Comparison of ENCODE assay signal across 9 cellular contexts in the genomic region with DNA sequence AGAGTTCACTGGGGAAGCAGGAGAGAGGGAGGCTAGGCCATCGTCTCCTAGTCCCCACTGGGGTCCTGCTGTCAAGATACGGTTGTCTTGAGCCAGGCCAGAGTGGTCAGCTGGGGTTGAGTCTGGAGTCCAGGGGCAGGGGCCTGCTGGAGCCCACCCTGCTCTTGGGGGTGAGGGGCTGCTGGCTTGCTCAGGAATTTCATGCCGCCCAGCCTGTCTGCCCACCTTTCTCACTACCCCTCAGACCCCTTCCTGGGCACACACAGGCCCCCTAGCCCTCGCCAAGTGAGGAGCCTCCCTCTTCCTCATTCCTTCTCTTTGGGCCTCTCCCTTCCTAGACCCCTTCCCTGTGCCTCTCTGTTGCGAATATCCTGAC. TPM values are rescaled to one million over a fixed set of nuclear protein-coding genes. Genes with fewer than 3 reads are reported as not detected.
A peak's percentile ranks its signal among the peaks of the same experiment; 100 is the strongest.
DNase-seq lines count a peak whose midpoint lies in the region; ATAC-seq and TF ChIP-seq lines count a peak whose summit lies in the region.
"Had no signal": no experiment of that assay in that cellular context is flagged by ENCODE, and none has a peak within 500 bp of the region (broad histone marks: within the 10 kb centered on the region; RNA-seq: fewer than 3 reads in every experiment).

No MANE protein-coding gene starts in this region.

- 53 to 59% methylated on average over 5 of the region's 5 CpGs for WGBS in esophagus, 2 donors
- WGBS in sigmoid colon, 2 donors = 64 to 74% methylated on average over 5 of the region's 5 CpGs
- 49 to 56% methylated on average over 5 of the region's 5 CpGs for WGBS in lower leg skin, 2 donors

- TF ChIP-seq CTCF in GM12864 (IDR thresholded peaks at IDR 0.05; ENCODE audit: low read depth, low read length, missing control alignments) (no peak), sigmoid colon (IDR thresholded peaks at IDR 0.05) (no peak), lower leg skin (IDR thresholded peaks at IDR 0.05) (no peak)

- TF ChIP-seq EP300 in sigmoid colon (IDR thresholded peaks at IDR 0.05) = no peak

- H3K4me3 ChIP-seq in GM12864 (ENCODE audit: low read depth, low read length) (peak overlapping the region; percentile 98), SJCRH30 (peak overlapping the region; percentile 96), esophagus (ENCODE audit: low read depth in 1 of 2, low read length in 2 of 2) (peak overlapping the region; percentile 71 to 77), sigmoid colon (peak overlapping the region in 3 of 4 donors; percentile 74 to 76 (median 75)), lower leg skin (ENCODE audit: low read depth, poor library complexity, severe bottlenecking) (no peak overlapping the region)

- H3K9me3 ChIP-seq in SJCRH30 (replicated peaks) (no peaks in the 10 kb centered on the region), esophagus (ENCODE audit: control insufficient read depth in 2 of 2, insufficient read depth in 1 of 2, low read depth in 1 of 2, low read length in 1 of 2) (no peaks in the 10 kb centered on the region), sigmoid colon (no peaks in the 10 kb centered on the region)

- DNase-seq in GM12864 (ENCODE audit: low read depth) = no peak
- DNase-seq in SJCRH30 = no peak
- DNase-seq in sigmoid colon = no peak
- no peak for DNase-seq in lower leg skin (ENCODE audit: low spot score in 2 of 2)
- DNase-seq in H4 (ENCODE audit: low spot score) = no peak
- DNase-seq in NCI-H187 treated with DMSO at 0.1 percent for 48 hours (lab: John Stamatoyannopoulos, UW) = no peak
- DNase-seq in left colon = no peak
- DNase-seq: NCI-H345 had no signal

- TF ChIP-seq POLR2A in sigmoid colon (IDR thresholded peaks at IDR 0.05) = no peak
- TF ChIP-seq POLR2A in lower leg skin (IDR thresholded peaks at IDR 0.05) = no peak

- H3K27me3 ChIP-seq in SJCRH30 (no peaks in the 10 kb centered on the region), esophagus (ENCODE audit: control insufficient read depth in 1 of 2, insufficient read depth in 2 of 2, low read length in 2 of 2) (no peaks in the 10 kb centered on the region), sigmoid colon (no peaks in the 10 kb centered on the region)

- H3K36me3 ChIP-seq in SJCRH30 = peaks cover 10% of the 10 kb centered on the region
- peaks cover 0 to 4% of the 10 kb centered on the region in 2 donors for H3K36me3 ChIP-seq in esophagus (ENCODE audit: control insufficient read depth in 2 of 2, insufficient read depth in 2 of 2, low read length in 1 of 2)
- no peaks in the 10 kb centered on the region for H3K36me3 ChIP-seq in sigmoid colon

- ATAC-seq in left colon = no peak

- H3K27ac ChIP-seq in SJCRH30 (no peak overlapping the region), esophagus (ENCODE audit: low read depth in 2 of 2, low read length in 1 of 2) (peak overlapping the region; percentile 65 to 82), sigmoid colon (peak overlapping the region; percentile 90 to 96 (median 94))

- H3K4me1 ChIP-seq in SJCRH30 (peaks cover 14% of the 10 kb centered on the region), esophagus (ENCODE audit: control insufficient read depth in 2 of 2, insufficient read depth in 2 of 2, low read length in 1 of 2) (peaks cover 32 to 55% of the 10 kb centered on the region in 2 donors), sigmoid colon (peaks cover 0 to 90% (median 84%) of the 10 kb centered on the region in 4 donors)

- intact Hi-C loops in sigmoid colon (cut with DNase I) (loop anchor here (2.0 kb wide), 1 partner anchor 48 kb away; a partner anchor contains a TSS), lower leg skin (cut with DNase I; ENCODE audit: low total_unique reads) (no loop called here), left colon (cut with DNase I, micrococcal nuclease) (no loop called here)

RNA-seq across cellular contexts. Expression of a gene that starts 1.3 kb away (rescaled TPM):
- total RNA-seq in SJCRH30 (2014; rRNA removed; shearing (Covaris generic)) = 34.5 and 35.9 TPM in 2 replicates
- polyA plus RNA-seq in esophagus = 10 to 100 TPM; 40.1 to 41.5 TPM
- total RNA-seq in sigmoid colon = 10 to 100 TPM; 30.3 to 46.3 (median 34.9) TPM
- 10 to 100 TPM; 45.0 to 65.1 (median 63.6) TPM for polyA plus RNA-seq in sigmoid colon
- total RNA-seq in lower leg skin = 10 to 100 TPM; 60.8 to 74.8 (median 68.9) TPM
- 58.2 and 71.0 TPM in 2 replicates for total RNA-seq in H4 (2014; rRNA removed; shearing (Covaris generic))
- total RNA-seq in left colon = 10 to 100 TPM; 94.5 to 99.8 TPM

RNA-seq across cellular contexts. Expression of a gene that starts 8.4 kb away (rescaled TPM):
- total RNA-seq in SJCRH30 (2014; rRNA removed; shearing (Covaris generic)) = 1.0 and 1.4 TPM in 2 replicates
- polyA plus RNA-seq in esophagus = 1 to 10 TPM; 1.1 to 4.7 TPM
- total RNA-seq in sigmoid colon = 1 to 10 TPM in 2 of 4 donors, under 1 TPM in 1, not detected in 1; 0.68 to 3.0 (median 1.8) TPM
- 10 to 100 TPM; 13.9 to 18.8 (median 16.2) TPM for polyA plus RNA-seq in sigmoid colon
- 1 to 10 TPM in 3 of 4 donors, not detected in 1; 1.6 to 2.9 (median 2.0) TPM for total RNA-seq in lower leg skin
- 1.9 and 3.2 TPM in 2 replicates for total RNA-seq in H4 (2014; rRNA removed; shearing (Covaris generic))
- 10 to 100 TPM; 24.9 to 27.2 TPM for total RNA-seq in left colon

RNA-seq across cellular contexts. Expression of a gene that starts 21.1 kb away (rescaled TPM):
- total RNA-seq in SJCRH30 (2014; rRNA removed; shearing (Covaris generic)) = 47.1 and 51.9 TPM in 2 replicates
- polyA plus RNA-seq in esophagus (10 to 100 TPM; 40.5 to 78.0 TPM), sigmoid colon (10 to 100 TPM; 10.6 to 61.4 (median 11.4) TPM)
- total RNA-seq in sigmoid colon (100 to 1,000 TPM in 2 of 4 donors, 10 to 100 TPM in 2; 81.6 to 372 (median 134) TPM), lower leg skin (100 to 1,000 TPM; 125 to 266 (median 192) TPM), left colon (10 to 100 TPM; 75.1 to 76.7 TPM)
- total RNA-seq in H4 (2014; rRNA removed; shearing (Covaris generic)) = 10.9 and 14.1 TPM in 2 replicates

RNA-seq across cellular contexts. Expression of a gene that starts 39.6 kb away (rescaled TPM):
- 0.13 and 0.24 TPM in 2 replicates for total RNA-seq in SJCRH30 (2014; rRNA removed; shearing (Covaris generic))
- polyA plus RNA-seq in esophagus = under 1 TPM; 0.29 to 0.81 TPM
- total RNA-seq in sigmoid colon = under 1 TPM in 3 of 4 donors, not detected in 1; 0.27 to 0.55 (median 0.36) TPM
- under 1 TPM; under 0.01 to 0.44 (median 0.23) TPM for polyA plus RNA-seq in sigmoid colon
- 1 to 10 TPM in 3 of 4 donors, under 1 TPM in 1; 0.71 to 2.2 (median 1.3) TPM for total RNA-seq in lower leg skin
- total RNA-seq in H4 (2014; rRNA removed; shearing (Covaris generic)) = 0.02 TPM in 2 replicates
- total RNA-seq in left colon = under 1 TPM; 0.11 to 0.15 TPM

RNA-seq across cellular contexts. Expression of a gene that starts 48.4 kb away (rescaled TPM):
- total RNA-seq in SJCRH30 (2014; rRNA removed; shearing (Covaris generic)) = 28.8 and 32.8 TPM in 2 replicates
- 10 to 100 TPM; 27.8 to 38.3 TPM for polyA plus RNA-seq in esophagus
- 10 to 100 TPM; 30.6 to 48.5 (median 37.1) TPM for total RNA-seq in sigmoid colon
- 10 to 100 TPM; 41.4 to 58.7 (median 42.0) TPM for polyA plus RNA-seq in sigmoid colon
- total RNA-seq in lower leg skin = 10 to 100 TPM; 43.8 to 69.4 (median 54.9) TPM
- 22.1 and 28.4 TPM in 2 replicates for total RNA-seq in H4 (2014; rRNA removed; shearing (Covaris generic))
- total RNA-seq in left colon = 10 to 100 TPM; 26.7 to 31.4 TPM
